In genomic region chr9:99411068-99411467, GRCh38 we compare ENCODE assay signal across 1 cellular context.
TF ChIP-seq lines count a peak whose summit lies in the region.

No MANE protein-coding gene starts in this region.

TF ChIP-seq in H1, 55 proteins besides CTCF, POLR2A, EP300 and RAD21:
- TF ChIP-seq EZH2 (IDR thresholded peaks at IDR 0.05; ENCODE audit: low read depth, low read length, severe bottlenecking) = no peak
- no peak for TF ChIP-seq USF2 (IDR thresholded peaks at IDR 0.05; ENCODE audit: low read length)
- TF ChIP-seq HDAC2 (IDR thresholded peaks at IDR 0.05; ENCODE audit: borderline replicate concordance in 1 of 2, low read depth in 2 of 2, low read length in 2 of 2) = no peak
- TF ChIP-seq KDM5A (IDR thresholded peaks at IDR 0.05; ENCODE audit: low read length) = no peak
- TF ChIP-seq SUZ12 (IDR thresholded peaks at IDR 0.05; ENCODE audit: low read length) = no peak
- no peak for TF ChIP-seq SIN3A (conservative IDR thresholded peaks at IDR 0.05 in 1 of 2, IDR thresholded peaks at IDR 0.05 in 1 of 2; ENCODE audit: low read depth in 1 of 2, low read length in 2 of 2)
- no peak for TF ChIP-seq SRF (IDR thresholded peaks at IDR 0.05; ENCODE audit: low read depth, low read length)
